In genomic region chr6:103983860-103984259, GRCh38 we compare ENCODE assay signal across 19 cellular contexts.
DNase-seq lines count a peak whose midpoint lies in the region; ATAC-seq and TF ChIP-seq lines count a peak whose summit lies in the region.
"Had no signal": no experiment of that assay in that cellular context is flagged by ENCODE, and none has a peak within 500 bp of the region (broad histone marks: within the 10 kb centered on the region; RNA-seq: fewer than 3 reads in every experiment).

No MANE protein-coding gene starts in this region.

- no peak overlapping the region for H3K27ac ChIP-seq in smooth muscle cell (ENCODE audit: low read depth)
- H3K27ac ChIP-seq: HL-60, PC-9, SJCRH30 had no signal

- no peaks in the 10 kb centered on the region for H3K27me3 ChIP-seq in smooth muscle cell (ENCODE audit: low read depth)
- H3K27me3 ChIP-seq: SJCRH30 had no signal

- TF ChIP-seq CTCF in epithelial cell of esophagus (IDR thresholded peaks at IDR 0.05; ENCODE audit: insufficient read depth, low read depth, low read length, missing control alignments) (no peak), smooth muscle cell (IDR thresholded peaks at IDR 0.05; ENCODE audit: borderline replicate concordance, insufficient read depth, poor library complexity, severe bottlenecking) (no peak)

- no peak overlapping the region for H2AFZ ChIP-seq in smooth muscle cell (ENCODE audit: low read depth)
- H2AFZ ChIP-seq: PC-9 had no signal

- no peak overlapping the region for H3K9ac ChIP-seq in smooth muscle cell (ENCODE audit: low read depth)

- H3K4me1 ChIP-seq in smooth muscle cell (ENCODE audit: low read depth) = no peaks in the 10 kb centered on the region
- H3K4me1 ChIP-seq: SJCRH30 had no signal

- H4K20me1 ChIP-seq in smooth muscle cell (ENCODE audit: low read depth) = no peaks in the 10 kb centered on the region

- H3K4me2 ChIP-seq in smooth muscle cell = no peak overlapping the region
- H3K4me2 ChIP-seq: PC-9 had no signal

- no peak overlapping the region for H3K4me3 ChIP-seq in epithelial cell of esophagus (ENCODE audit: low read length)
- no peak overlapping the region for H3K4me3 ChIP-seq in smooth muscle cell
- H3K4me3 ChIP-seq: PC-9, SJCRH30 had no signal

- no peaks in the 10 kb centered on the region for H3K36me3 ChIP-seq in smooth muscle cell (ENCODE audit: low read depth)
- H3K36me3 ChIP-seq: SJCRH30 had no signal

- no peaks in the 10 kb centered on the region for H3F3A ChIP-seq in smooth muscle cell (ENCODE audit: low read depth)

- no peaks in the 10 kb centered on the region for H3K79me2 ChIP-seq in smooth muscle cell (ENCODE audit: low read depth)

- WGBS in smooth muscle cell (ENCODE audit: low lambda C conversion rate) = 73% methylated on average over 6 of the region's 6 CpGs

- ATAC-seq in HG03196 (IDR thresholded peaks at IDR 0.05; ENCODE audit: unreplicated experiment) (no peak), HG03432 (IDR thresholded peaks at IDR 0.05; ENCODE audit: unreplicated experiment) (no peak)

- DNase-seq in A172 (ENCODE audit: low spot score) = peak; percentile 35
- peak; percentile 28 for DNase-seq in HPDE6-E6E7 (ENCODE audit: extremely low spot score)
- DNase-seq in RKO (ENCODE audit: low spot score) = peak; percentile 62
- DNase-seq in epithelial cell of esophagus (ENCODE audit: low read depth) = peak; percentile 5
- no peak for DNase-seq in smooth muscle cell (lab: John Stamatoyannopoulos, UW; ENCODE audit: unreplicated experiment)
- DNase-seq in activated CD4-positive, alpha-beta T cell treated with anti-CD3 and anti-CD28 coated beads for 1 hour = no peak
- DNase-seq: EL, H7, HFFc6, MV-4-11, NCI-H1694, NCI-H2171, NCI-H345, NCI-H524 treated with DMSO at 0.1 percent for 48 hours, SJCRH30 had no signal

- H3K9me3 ChIP-seq in smooth muscle cell (replicated peaks; ENCODE audit: low read depth) = no peaks in the 10 kb centered on the region
- H3K9me3 ChIP-seq: SJCRH30 had no signal

Comparison
In these comparisons a context has a peak if more than half of its experiments do, and no peak if none do; other contexts are left out.
1. DNase-seq: peak in A172 (single experiment), HPDE6-E6E7 (single experiment), RKO (single experiment) and epithelial cell of esophagus (single experiment); none in smooth muscle cell (single experiment) and activated CD4-positive, alpha-beta T cell treated with anti-CD3 and anti-CD28 coated beads for 1 hour (single experiment).